Comparison of ENCODE assay signal across 1 cellular context in genomic region chr5:17713301-17713700, GRCh38.
TF ChIP-seq lines count a peak whose summit lies in the region.

No MANE protein-coding gene starts in this region.

TF ChIP-seq in GM12878, 131 proteins besides CTCF, POLR2A, EP300 and RAD21:
- TF ChIP-seq SKIL (IDR thresholded peaks at IDR 0.05; ENCODE audit: low read depth, poor library complexity, severe bottlenecking) (no peak), CHD1 (IDR thresholded peaks at IDR 0.05; ENCODE audit: low read depth, low read length) (no peak), CBFB (IDR thresholded peaks at IDR 0.05; ENCODE audit: low read depth) (no peak), MTA2 (IDR thresholded peaks at IDR 0.05; ENCODE audit: low read depth) (no peak), SPI1 (IDR thresholded peaks at IDR 0.05; ENCODE audit: borderline replicate concordance, insufficient read depth, low read depth, low read length) (no peak), NBN (IDR thresholded peaks at IDR 0.05) (no peak), DPF2 (IDR thresholded peaks at IDR 0.05) (no peak), KAT2A (conservative IDR thresholded peaks at IDR 0.05; ENCODE audit: control insufficient read depth, low read depth, low read length) (no peak), NKRF (conservative IDR thresholded peaks at IDR 0.05) (no peak), FOXK2 (IDR thresholded peaks at IDR 0.05) (no peak), SIN3A (IDR thresholded peaks at IDR 0.05; ENCODE audit: low read depth, low read length) (no peak), IKZF2 (IDR thresholded peaks at IDR 0.05) (no peak), CUX1 (IDR thresholded peaks at IDR 0.05; ENCODE audit: insufficient replicate concordance, low read depth, low read length) (no peak), RUNX3 (IDR thresholded peaks at IDR 0.05; ENCODE audit: low read length) (no peak), RBBP5 (conservative IDR thresholded peaks at IDR 0.05) (no peak)
TF ChIP-seq in GM12878: peak in this region for 0.
